1 cellular context compared by ENCODE assay signal in the genomic region with DNA sequence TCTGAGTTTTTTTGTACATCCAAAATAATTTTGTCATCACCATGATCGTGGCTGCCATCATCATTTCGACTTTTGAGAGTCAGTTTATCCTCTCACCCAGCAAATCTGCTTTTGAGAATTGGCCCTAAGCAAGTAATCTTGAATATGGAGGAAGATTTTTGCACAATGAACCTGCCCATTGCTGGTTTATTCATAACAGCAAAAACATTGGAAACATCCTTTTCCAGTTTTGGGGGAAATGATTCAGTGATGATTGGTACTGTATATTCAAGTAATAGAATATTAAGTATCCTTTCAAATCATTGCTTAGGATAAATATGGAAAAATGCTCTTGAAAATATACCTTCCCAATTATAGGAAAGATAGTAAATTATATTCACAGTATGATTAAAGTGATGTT.
TF ChIP-seq lines count a peak whose summit lies in the region.

No MANE protein-coding gene starts in this region.

TF ChIP-seq in endothelial cell of umbilical vein, 7 proteins besides CTCF, POLR2A, EP300 and RAD21 (continued from another document):
- TF ChIP-seq FOS (IDR thresholded peaks at IDR 0.05; ENCODE audit: borderline replicate concordance, insufficient read depth, low read length) (peak; percentile 71), EZH2 (IDR thresholded peaks at IDR 0.05; ENCODE audit: borderline replicate concordance, low read depth, low read length, severe bottlenecking) (no peak), JUN (IDR thresholded peaks at IDR 0.05; ENCODE audit: borderline replicate concordance, insufficient read depth, insufficient read length, low read depth) (no peak)
